In the genomic region with DNA sequence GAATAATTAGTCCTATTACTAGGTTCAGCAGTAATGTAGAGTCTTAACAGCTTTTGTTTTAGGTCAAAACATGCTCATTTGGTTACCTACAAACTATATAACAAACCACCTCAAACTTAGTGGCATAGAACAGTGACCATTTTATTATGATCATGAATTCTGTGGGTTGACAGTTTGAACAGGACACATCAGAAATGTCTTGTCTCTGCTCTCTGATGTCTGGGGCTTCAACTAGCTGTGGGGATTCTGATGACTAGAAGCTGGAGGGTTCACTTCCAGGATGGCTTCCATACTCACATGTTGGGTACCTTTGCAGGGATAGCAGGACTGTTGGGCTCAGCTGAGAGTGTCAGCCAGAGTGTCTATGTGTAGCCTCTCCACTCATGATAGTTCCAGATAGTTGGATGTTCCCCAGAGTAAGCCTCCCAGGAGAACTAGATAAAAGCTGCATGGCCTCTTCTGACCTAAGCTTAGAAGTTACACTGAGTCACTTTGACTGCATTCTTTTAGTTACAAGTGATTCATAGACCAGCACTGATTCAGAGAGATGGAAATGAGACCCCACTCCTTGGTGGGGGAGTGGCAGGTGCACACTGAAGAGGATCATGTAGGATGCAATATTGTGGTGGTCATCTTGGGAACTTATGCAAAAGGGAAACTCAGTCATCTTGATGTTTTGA, we compare ENCODE assay signal across 1 cellular context.
TF ChIP-seq lines count a peak whose summit lies in the region.

No MANE protein-coding gene starts in this region.

TF ChIP-seq in WTC11, 78 proteins besides CTCF, POLR2A, EP300 and RAD21 (continued from another document):
- TF ChIP-seq ZNF232 (CRISPR knock-in tag; IDR thresholded peaks at IDR 0.05) (no peak), IRF2 (CRISPR knock-in tag; IDR thresholded peaks at IDR 0.05; ENCODE audit: borderline replicate concordance, low read depth) (no peak)
- TF ChIP-seq, protein P1, sequence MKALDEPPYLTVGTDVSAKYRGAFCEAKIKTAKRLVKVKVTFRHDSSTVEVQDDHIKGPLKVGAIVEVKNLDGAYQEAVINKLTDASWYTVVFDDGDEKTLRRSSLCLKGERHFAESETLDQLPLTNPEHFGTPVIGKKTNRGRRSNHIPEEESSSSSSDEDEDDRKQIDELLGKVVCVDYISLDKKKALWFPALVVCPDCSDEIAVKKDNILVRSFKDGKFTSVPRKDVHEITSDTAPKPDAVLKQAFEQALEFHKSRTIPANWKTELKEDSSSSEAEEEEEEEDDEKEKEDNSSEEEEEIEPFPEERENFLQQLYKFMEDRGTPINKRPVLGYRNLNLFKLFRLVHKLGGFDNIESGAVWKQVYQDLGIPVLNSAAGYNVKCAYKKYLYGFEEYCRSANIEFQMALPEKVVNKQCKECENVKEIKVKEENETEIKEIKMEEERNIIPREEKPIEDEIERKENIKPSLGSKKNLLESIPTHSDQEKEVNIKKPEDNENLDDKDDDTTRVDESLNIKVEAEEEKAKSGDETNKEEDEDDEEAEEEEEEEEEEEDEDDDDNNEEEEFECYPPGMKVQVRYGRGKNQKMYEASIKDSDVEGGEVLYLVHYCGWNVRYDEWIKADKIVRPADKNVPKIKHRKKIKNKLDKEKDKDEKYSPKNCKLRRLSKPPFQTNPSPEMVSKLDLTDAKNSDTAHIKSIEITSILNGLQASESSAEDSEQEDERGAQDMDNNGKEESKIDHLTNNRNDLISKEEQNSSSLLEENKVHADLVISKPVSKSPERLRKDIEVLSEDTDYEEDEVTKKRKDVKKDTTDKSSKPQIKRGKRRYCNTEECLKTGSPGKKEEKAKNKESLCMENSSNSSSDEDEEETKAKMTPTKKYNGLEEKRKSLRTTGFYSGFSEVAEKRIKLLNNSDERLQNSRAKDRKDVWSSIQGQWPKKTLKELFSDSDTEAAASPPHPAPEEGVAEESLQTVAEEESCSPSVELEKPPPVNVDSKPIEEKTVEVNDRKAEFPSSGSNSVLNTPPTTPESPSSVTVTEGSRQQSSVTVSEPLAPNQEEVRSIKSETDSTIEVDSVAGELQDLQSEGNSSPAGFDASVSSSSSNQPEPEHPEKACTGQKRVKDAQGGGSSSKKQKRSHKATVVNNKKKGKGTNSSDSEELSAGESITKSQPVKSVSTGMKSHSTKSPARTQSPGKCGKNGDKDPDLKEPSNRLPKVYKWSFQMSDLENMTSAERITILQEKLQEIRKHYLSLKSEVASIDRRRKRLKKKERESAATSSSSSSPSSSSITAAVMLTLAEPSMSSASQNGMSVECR (CRISPR knock-in tag; IDR thresholded peaks at IDR 0.05; ENCODE audit: borderline replicate concordance): no peak
